Comparison of ENCODE assay signal across 18 cellular contexts in the genomic region with DNA sequence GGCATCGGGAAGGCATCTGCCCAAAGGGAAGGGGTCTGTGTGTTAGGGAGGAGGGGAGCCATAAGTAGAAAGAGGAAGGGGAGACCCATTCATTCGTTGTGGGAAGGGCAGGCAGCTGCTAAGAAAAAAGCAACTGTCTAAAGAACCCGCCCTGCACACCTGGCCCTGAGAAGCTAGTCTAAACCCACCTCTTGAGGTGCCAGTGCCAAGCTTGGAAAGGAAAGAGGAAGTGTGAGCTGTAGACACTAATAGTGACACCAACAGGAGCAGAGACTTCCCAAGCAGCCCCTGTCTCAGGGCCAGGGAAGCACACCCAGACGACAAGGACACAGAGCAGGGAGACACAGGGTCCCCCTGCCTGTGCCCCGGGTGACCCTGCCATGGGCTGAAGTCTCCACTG. TPM values are rescaled to one million over a fixed set of nuclear protein-coding genes. Genes with fewer than 3 reads are reported as not detected.
"Had no signal": no experiment of that assay in that cellular context is flagged by ENCODE, and none has a peak within 500 bp of the region (broad histone marks: within the 10 kb centered on the region; RNA-seq: fewer than 3 reads in every experiment).

No MANE protein-coding gene starts in this region.

- H3K36me3 Mint-ChIP-seq: type B pancreatic cell had no signal

- DNase-seq: activated CD4-positive, alpha-beta T cell treated with anti-CD3 and anti-CD28 coated beads, Interleukin-2, amount 50 U/mL, for 48 hours; activated CD4-positive, CD25-positive, alpha-beta regulatory T cell treated with anti-CD3 and anti-CD28 coated beads, Interleukin-2, amount 50 U/mL, for 72 hours; activated naive CD4-positive, alpha-beta T cell treated with anti-CD3 and anti-CD28 coated beads for 36 hours; gastrocnemius medialis; heart right ventricle; nucleus accumbens; stimulated activated CD4-positive, alpha-beta T cell treated with anti-CD3 and anti-CD28 coated beads, Interleukin-15, amount 100 ng/mL, for 24 hours; stimulated activated CD4-positive, alpha-beta T cell treated with anti-CD3 and anti-CD28 coated beads, Interleukin-4, amount 100 ng/mL, for 24 hours; stimulated activated naive CD4-positive, alpha-beta T cell treated with Interleukin-2 at 50 U/mL for 16 hours had no signal

- H3K36me3 ChIP-seq: gastrocnemius medialis, heart right ventricle, suprapubic skin had no signal

- ATAC-seq: gastrocnemius medialis, heart right ventricle had no signal

- H3K27ac Mint-ChIP-seq: activated T-helper 17 cell treated with anti-CD3 and anti-CD28 coated beads, Interleukin-2, amount 50 U/mL, for 72 hours; nephron; type B pancreatic cell had no signal

- H3K4me3 ChIP-seq: gastrocnemius medialis, heart right ventricle, suprapubic skin had no signal

- H3K4me1 Mint-ChIP-seq: nephron had no signal

- H3K4me3 Mint-ChIP-seq: activated naive CD4-positive, alpha-beta T cell treated with anti-CD3 and anti-CD28 coated beads for 36 hours; nephron; type B pancreatic cell had no signal

- H3K4me1 ChIP-seq: gastrocnemius medialis, heart right ventricle, suprapubic skin had no signal

- H3K27me3 ChIP-seq: gastrocnemius medialis, suprapubic skin had no signal

- H3K9me3 Mint-ChIP-seq: activated naive CD4-positive, alpha-beta T cell treated with anti-CD3 and anti-CD28 coated beads for 36 hours; activated T-helper 17 cell treated with anti-CD3 and anti-CD28 coated beads, Interleukin-2, amount 50 U/mL, for 72 hours; nephron; type B pancreatic cell had no signal

- H3K9me3 ChIP-seq: gastrocnemius medialis, suprapubic skin had no signal

- H3K27ac ChIP-seq: gastrocnemius medialis, heart right ventricle, suprapubic skin had no signal

RNA-seq across cellular contexts. Expression of a gene that starts 40.8 kb away (rescaled TPM):
- total RNA-seq: activated naive CD4-positive, alpha-beta T cell treated with anti-CD3 and anti-CD28 coated beads for 36 hours; activated T-helper 17 cell treated with anti-CD3 and anti-CD28 coated beads, Interleukin-2, amount 50 U/mL, for 72 hours; dermis microvascular lymphatic vessel endothelial cell; gastrocnemius medialis; heart right ventricle; lower leg skin; mesenteric fat pad; posterior vena cava; suprapubic skin had no signal
- polyA plus RNA-seq: adipose tissue, heart right ventricle had no signal
